Comparison of ENCODE assay signal across 8 cellular contexts in the genomic region with DNA sequence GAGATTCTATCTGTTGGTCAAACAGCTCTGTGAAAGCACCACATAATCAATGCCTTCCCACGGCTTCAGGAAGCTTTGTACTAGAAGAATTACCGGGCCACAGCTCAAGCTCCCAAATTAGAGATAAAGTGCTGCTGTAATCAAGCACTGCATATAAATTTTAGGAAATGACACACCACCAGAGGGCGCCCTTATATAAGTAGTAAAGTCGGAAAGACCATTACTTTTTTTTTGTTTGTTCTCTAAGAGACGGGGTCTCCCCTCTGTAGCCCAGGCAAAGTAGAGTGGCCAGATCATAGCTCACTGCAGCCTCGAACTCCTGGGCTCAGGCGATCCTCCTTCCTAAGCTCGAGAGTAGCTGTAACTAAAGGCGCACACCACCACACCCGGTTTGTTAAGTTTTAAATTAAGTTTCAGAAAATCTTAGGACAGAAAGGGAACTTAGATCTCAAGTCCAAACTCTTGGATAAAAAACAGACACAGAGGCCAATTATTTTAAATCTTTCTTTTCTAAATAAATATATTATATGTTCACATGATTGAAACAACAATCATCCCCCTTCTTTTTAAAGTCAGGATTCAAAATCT. TPM values are rescaled to one million over a fixed set of nuclear protein-coding genes. Genes with fewer than 3 reads are reported as not detected.
DNase-seq lines count a peak whose midpoint lies in the region; ATAC-seq, FAIRE-seq and TF ChIP-seq lines count a peak whose summit lies in the region.

No MANE protein-coding gene starts in this region.

- no peak overlapping the region for H2AFZ ChIP-seq in HepG2 (ENCODE audit: low read length)

- no peak overlapping the region; the same call in 1 of the 2 replicates for H3K4me2 ChIP-seq in HepG2 (ENCODE audit: low read depth, low read length)

- H3K27me3 Mint-ChIP-seq in activated CD4-positive, alpha-beta T cell treated with anti-CD3 and anti-CD28 coated beads, Interleukin-2, amount 10 ng/mL, durations not matched to agents 24 days and 14 days, result peaks cover 2% of the 10 kb centered on the region

- no peak for FAIRE-seq in HepG2 (lab: Jason Lieb, UNC)

- POLR2A ChIA-PET in HepG2 (lab: Yijun Ruan, JAX), result no interaction called here

- peak; percentile 65 for TF ChIP-seq CTCF in choroid plexus epithelial cell (conservative IDR thresholded peaks at IDR 0.05; ENCODE audit: low read depth, low read length)
- TF ChIP-seq CTCF in HepG2 (CRISPR knock-in tag; IDR thresholded peaks at IDR 0.05), result peak; percentile 76

- intact Hi-C loops in activated CD4-positive, alpha-beta T cell treated with anti-CD3 and anti-CD28 coated beads, Interleukin-2, amount 10 ng/mL, durations not matched to agents 24 days and 14 days (cut with micrococcal nuclease), result loop anchor here (1.0 to 2.0 kb wide), 3 partner anchors 33 to 383 kb away; a partner anchor contains a TSS
- intact Hi-C loops in HepG2 (cut with micrococcal nuclease; ENCODE audit: unreplicated experiment), result loop anchor here (1.0 kb wide), 2 partner anchors 33 to 956 kb away; a partner anchor contains a TSS

- TF ChIP-seq POLR2A in HepG2 (IDR thresholded peaks at IDR 0.05; ENCODE audit: insufficient read depth in 1 of 2, low read depth in 2 of 2, low read length in 2 of 2), result no peak

- peaks cover 6% of the 10 kb centered on the region for H3K4me1 Mint-ChIP-seq in activated CD4-positive, alpha-beta T cell treated with anti-CD3 and anti-CD28 coated beads, Interleukin-2, amount 10 ng/mL, durations not matched to agents 24 days and 14 days

- no peaks in the 10 kb centered on the region for H3K9me3 Mint-ChIP-seq in activated CD4-positive, alpha-beta T cell treated with anti-CD3 and anti-CD28 coated beads, Interleukin-2, amount 10 ng/mL, durations not matched to agents 24 days and 14 days

- H3K79me2 ChIP-seq in HepG2 (ENCODE audit: insufficient read depth, low read length), result peaks cover 3% of the 10 kb centered on the region

- peak; percentile 49 for ATAC-seq in HG03139 (IDR thresholded peaks at IDR 0.05; ENCODE audit: unreplicated experiment)
- peak; percentile 68 for ATAC-seq in HepG2
- no peak for ATAC-seq in HG03442 (IDR thresholded peaks at IDR 0.05; ENCODE audit: unreplicated experiment)

- DNase-seq in DMS79 (lab: John Stamatoyannopoulos, UW) (peak; percentile 48), NCI-H526 (lab: John Stamatoyannopoulos, UW) (peak; percentile 76 to 94), choroid plexus epithelial cell (ENCODE audit: low read depth) (peak; percentile 89), HepG2 (ENCODE audit: low spot score) (peak; percentile 75)
- peak; percentile 93 for DNase-seq in activated CD4-positive, alpha-beta T cell treated with anti-CD3 and anti-CD28 coated beads, Interleukin-2, amount 10 ng/mL, durations not matched to agents 24 days and 14 days
- peak; percentile 71 to 74 for DNase-seq in stimulated activated CD4-positive, alpha-beta T cell treated with anti-CD3 and anti-CD28 coated beads, Interleukin-4, amount 100 ng/mL, for 48 hours (ENCODE audit: low read depth in 2 of 2)

- H3K9me3 ChIP-seq in HepG2 (ENCODE audit: low read length), result no peaks in the 10 kb centered on the region

- in situ Hi-C loops in HepG2 (cut with HindIII; ENCODE audit: extremely low pct_ligation_motif_present, low pct_unique_long_range_greater_than_20kb), result loop anchor here (10.0 to 25.0 kb wide), 2 partner anchors 93 to 945 kb away; no protein-coding TSS in a partner anchor

- H3K9ac ChIP-seq in HepG2 (ENCODE audit: insufficient read depth, low read depth, low read length), result no peak overlapping the region

- CTCF ChIA-PET in HepG2 (lab: Yijun Ruan, JAX; ENCODE audit: low intra/inter-chr PET ratio, low total read pairs), result interaction anchor here (1.0 to 2.0 kb wide), 3 partner anchors 60 to 952 kb away, joined by 3 to 10 read pairs (median 6); no protein-coding TSS in a partner anchor

- WGBS in HepG2 (ENCODE audit: low lambda C conversion rate), result 24% methylated on average over 10 of the region's 10 CpGs

- TF ChIP-seq RAD21 in HepG2 (CRISPR knock-in tag; IDR thresholded peaks at IDR 0.05), result peak; percentile 40; the same call in 1 of the 2 replicates

- no peaks in the 10 kb centered on the region for H4K20me1 ChIP-seq in HepG2 (ENCODE audit: insufficient read depth, low read length)

- 0 out of 2 replicates have a peak, but pooled peaks cover 14% of the 10 kb centered on the region for H3K4me1 ChIP-seq in HepG2 (ENCODE audit: insufficient read depth, low read length)

- no peaks in the 10 kb centered on the region for H3K27me3 ChIP-seq in HepG2 (ENCODE audit: control insufficient read depth in 1 of 2, insufficient read depth in 2 of 2, low read length in 2 of 2)

- no peak overlapping the region for H3K4me3 Mint-ChIP-seq in activated CD4-positive, alpha-beta T cell treated with anti-CD3 and anti-CD28 coated beads, Interleukin-2, amount 10 ng/mL, durations not matched to agents 24 days and 14 days

- H3K27ac ChIP-seq in HepG2 (ENCODE audit: extremely low read length, insufficient read depth, low read length), result no peak overlapping the region

- TF ChIP-seq EP300 in HepG2 (IDR thresholded peaks at IDR 0.05; ENCODE audit: low read depth in 2 of 2, low read length in 2 of 2), result no peak
- TF ChIP-seq EP300 in HepG2 (CRISPR knock-in tag; IDR thresholded peaks at IDR 0.05; ENCODE audit: borderline replicate concordance), result no peak

- H3K4me3 ChIP-seq in choroid plexus epithelial cell (ENCODE audit: low read depth, low read length), result peak overlapping the region; percentile 50
- H3K4me3 ChIP-seq in HepG2 (replicated peaks in 1 of 3; ENCODE audit: insufficient read depth in 1 of 3, low read depth in 2 of 3, low read length in 3 of 3), result no peak overlapping the region

- H3K36me3 Mint-ChIP-seq in activated CD4-positive, alpha-beta T cell treated with anti-CD3 and anti-CD28 coated beads, Interleukin-2, amount 10 ng/mL, durations not matched to agents 24 days and 14 days (ENCODE audit: low read depth), result no peaks in the 10 kb centered on the region

- BruUV-seq in HepG2 (replicated peaks; lab: Mats Ljungman, UMichigan), result no TSS peak

- no peak overlapping the region for H3K27ac Mint-ChIP-seq in activated CD4-positive, alpha-beta T cell treated with anti-CD3 and anti-CD28 coated beads, Interleukin-2, amount 10 ng/mL, durations not matched to agents 24 days and 14 days

- H3K36me3 ChIP-seq in HepG2 (replicated peaks in 1 of 2; ENCODE audit: control insufficient read depth in 1 of 2, insufficient read depth in 2 of 2, low read length in 2 of 2), result no peaks in the 10 kb centered on the region

RNA-seq across cellular contexts. Expression of a gene that starts 32.6 kb away (rescaled TPM):
- total RNA-seq in activated CD4-positive, alpha-beta T cell treated with anti-CD3 and anti-CD28 coated beads, Interleukin-2, amount 10 ng/mL, durations not matched to agents 24 days and 14 days, result 20.6 and 22.6 TPM in 2 replicates
- total RNA-seq in HepG2 (2016; rRNA removed; fragmentation: Illumina TruSeq; extraction: Trizol), result 49.9 and 84.2 TPM in 2 replicates
- total RNA-seq in HepG2 (2016; cell fraction: cytosol; rRNA removed; fragmentation: Illumina TruSeq; extraction: Trizol; ENCODE audit: low read depth), result 12.9 and 14.2 TPM in 2 replicates
- 49.2 and 86.3 TPM in 2 replicates for total RNA-seq in HepG2 (2016; cell fraction: insoluble cytoplasmic fraction; rRNA removed; fragmentation: Illumina TruSeq; extraction: Trizol)
- 29.1 and 33.4 TPM in 2 replicates for total RNA-seq in HepG2 (2016; cell fraction: membrane; rRNA removed; fragmentation: Illumina TruSeq; extraction: Trizol)
- total RNA-seq in HepG2 (2016; cell fraction: nucleus; rRNA removed; fragmentation: Illumina TruSeq; extraction: Trizol), result 75.4 and 86.0 TPM in 2 replicates
- polyA plus RNA-seq in HepG2 (2011; rRNA removed), result 79.7 and 105 TPM in 2 replicates
- 63.3 and 100 TPM in 2 replicates for polyA plus RNA-seq in HepG2 (2011; cell fraction: cytosol; rRNA removed)
- 24.2 and 26.5 TPM in 2 replicates for polyA plus RNA-seq in HepG2 (2011; cell fraction: nucleus; rRNA removed)
- 56.3 and 103 TPM in 2 replicates for polyA plus RNA-seq in HepG2 (2012)
- 12.6 and 13.4 TPM in 2 replicates for polyA plus RNA-seq in HepG2 (2016; cell fraction: cytosol; fragmentation: Illumina TruSeq; extraction: Trizol; ENCODE audit: low read depth)
- 48.2 and 49.2 TPM in 2 replicates for polyA plus RNA-seq in HepG2 (2016; cell fraction: insoluble cytoplasmic fraction; fragmentation: Illumina TruSeq; extraction: Trizol; ENCODE audit: low read depth)
- polyA plus RNA-seq in HepG2 (2016; cell fraction: membrane; fragmentation: Illumina TruSeq; extraction: Trizol; ENCODE audit: low read depth), result 27.2 and 33.0 TPM in 2 replicates
- 84.6 and 95.4 TPM in 2 replicates for polyA plus RNA-seq in HepG2 (2016; cell fraction: nucleus; fragmentation: Illumina TruSeq; extraction: Trizol; ENCODE audit: insufficient read depth, low read depth)
- 22.7 and 35.1 TPM in 2 replicates for polyA minus RNA-seq in HepG2 (2011; rRNA and poly(A)+ RNA removed; ENCODE audit: low replicate concordance)
- polyA minus RNA-seq in HepG2 (2011; cell fraction: cytosol; rRNA and poly(A)+ RNA removed), result 55.6 and 56.6 TPM in 2 replicates
- polyA minus RNA-seq in HepG2 (2011; cell fraction: nucleus; rRNA and poly(A)+ RNA removed), result 29.0 and 33.7 TPM in 2 replicates

RNA-seq across cellular contexts. Expression of a gene that starts 33.9 kb away (rescaled TPM):
- 25.2 and 26.9 TPM in 2 replicates for total RNA-seq in activated CD4-positive, alpha-beta T cell treated with anti-CD3 and anti-CD28 coated beads, Interleukin-2, amount 10 ng/mL, durations not matched to agents 24 days and 14 days
- 13.0 and 23.5 TPM in 2 replicates for total RNA-seq in HepG2 (2016; rRNA removed; fragmentation: Illumina TruSeq; extraction: Trizol)
- 4.5 and 6.3 TPM in 2 replicates for total RNA-seq in HepG2 (2016; cell fraction: cytosol; rRNA removed; fragmentation: Illumina TruSeq; extraction: Trizol; ENCODE audit: low read depth)
- 12.6 and 21.3 TPM in 2 replicates for total RNA-seq in HepG2 (2016; cell fraction: insoluble cytoplasmic fraction; rRNA removed; fragmentation: Illumina TruSeq; extraction: Trizol)
- 9.5 and 11.4 TPM in 2 replicates for total RNA-seq in HepG2 (2016; cell fraction: membrane; rRNA removed; fragmentation: Illumina TruSeq; extraction: Trizol)
- total RNA-seq in HepG2 (2016; cell fraction: nucleus; rRNA removed; fragmentation: Illumina TruSeq; extraction: Trizol), result 9.5 and 11.1 TPM in 2 replicates
- 2.2 and 3.5 TPM in 2 replicates for polyA plus RNA-seq in HepG2 (2011; rRNA removed)
- 1.6 and 2.0 TPM in 2 replicates for polyA plus RNA-seq in HepG2 (2011; cell fraction: cytosol; rRNA removed)
- polyA plus RNA-seq in HepG2 (2011; cell fraction: nucleus; rRNA removed), result 1.0 and 1.6 TPM in 2 replicates
- polyA plus RNA-seq in HepG2 (2012), result 1.7 and 5.3 TPM in 2 replicates
- polyA plus RNA-seq in HepG2 (2016; cell fraction: cytosol; fragmentation: Illumina TruSeq; extraction: Trizol; ENCODE audit: low read depth), result 0.66 and 0.94 TPM in 2 replicates
- polyA plus RNA-seq in HepG2 (2016; cell fraction: insoluble cytoplasmic fraction; fragmentation: Illumina TruSeq; extraction: Trizol; ENCODE audit: low read depth), result 13.7 and 16.2 TPM in 2 replicates
- 2.6 and 3.1 TPM in 2 replicates for polyA plus RNA-seq in HepG2 (2016; cell fraction: membrane; fragmentation: Illumina TruSeq; extraction: Trizol; ENCODE audit: low read depth)
- 11.7 and 12.4 TPM in 2 replicates for polyA plus RNA-seq in HepG2 (2016; cell fraction: nucleus; fragmentation: Illumina TruSeq; extraction: Trizol; ENCODE audit: insufficient read depth, low read depth)
- polyA minus RNA-seq in HepG2 (2011; rRNA and poly(A)+ RNA removed; ENCODE audit: low replicate concordance), result 10.5 and 39.5 TPM in 2 replicates
- 1.9 and 3.3 TPM in 2 replicates for polyA minus RNA-seq in HepG2 (2011; cell fraction: cytosol; rRNA and poly(A)+ RNA removed)
- 2.1 and 3.9 TPM in 2 replicates for polyA minus RNA-seq in HepG2 (2011; cell fraction: nucleus; rRNA and poly(A)+ RNA removed)
